31 cellular contexts compared by ENCODE assay signal in genomic region chr6:150394886-150395285, GRCh38. TPM values are rescaled to one million over a fixed set of nuclear protein-coding genes. Genes with fewer than 3 reads are reported as not detected.
"Had no signal": no experiment of that assay in that cellular context is flagged by ENCODE, and none has a peak within 500 bp of the region (broad histone marks: within the 10 kb centered on the region; RNA-seq: fewer than 3 reads in every experiment).

No MANE protein-coding gene starts in this region.

- H3K9me3 ChIP-seq: ascending aorta, breast epithelium, colonic mucosa, esophagus squamous epithelium, gastroesophageal sphincter had no signal

- H3K27me3 ChIP-seq: ascending aorta, breast epithelium, colonic mucosa had no signal

- H3K4me3 Mint-ChIP-seq: activated B cell treated with CpG ODN at 0.5 μM for 24 hours; activated CD8-positive, alpha-beta T cell treated with anti-CD3 and anti-CD28 coated beads for 36 hours; activated naive CD4-positive, alpha-beta T cell treated with anti-CD3 and anti-CD28 coated beads, Interleukin-2, amount 10 ng/mL, durations not matched to agents 7 days and 5 days; activated naive CD8-positive, alpha-beta T cell treated with anti-CD3 and anti-CD28 coated beads, Interleukin-2, amount 10 ng/mL, durations not matched to agents 7 days and 5 days; activated T-cell treated with anti-CD3 and anti-CD28 coated beads, Interleukin-2, amount 50 U/mL, for 4 hours; activated T-helper 17 cell treated with anti-CD3 and anti-CD28 coated beads, Interleukin-2, amount 50 U/mL, for 72 hours; brain; T-cell; T-helper 1 cell treated with Interleukin-12 subunit alpha and Interleukin-12 subunit beta and Interleukin-4 antibody, amounts not matched to agents 30 μg/mL and 1 μg/mL, for 36 hours had no signal

- H3K27ac ChIP-seq: ascending aorta, breast epithelium, cardiac muscle cell, colonic mucosa, epithelial cell of prostate, esophagus squamous epithelium, gastroesophageal sphincter, WERI-Rb-1 had no signal

- H3K4me3 ChIP-seq: ascending aorta, breast epithelium, cardiac muscle cell, colonic mucosa, esophagus squamous epithelium, gastroesophageal sphincter had no signal

- H3K4me1 Mint-ChIP-seq: activated B cell treated with CpG ODN at 0.5 μM for 24 hours; activated naive CD4-positive, alpha-beta T cell treated with anti-CD3 and anti-CD28 coated beads, Interleukin-2, amount 10 ng/mL, durations not matched to agents 7 days and 5 days; activated naive CD8-positive, alpha-beta T cell treated with anti-CD3 and anti-CD28 coated beads, Interleukin-2, amount 10 ng/mL, durations not matched to agents 7 days and 5 days; activated T-helper 17 cell treated with anti-CD3 and anti-CD28 coated beads, Interleukin-2, amount 50 U/mL, for 72 hours; T-cell had no signal

- H3K36me3 ChIP-seq: ascending aorta, breast epithelium, cardiac muscle cell, colonic mucosa, esophagus squamous epithelium, gastroesophageal sphincter, WERI-Rb-1 had no signal

- H3K27ac Mint-ChIP-seq: activated B cell treated with CpG ODN at 0.5 μM for 24 hours; activated CD8-positive, alpha-beta T cell treated with anti-CD3 and anti-CD28 coated beads for 36 hours; activated naive CD4-positive, alpha-beta T cell treated with anti-CD3 and anti-CD28 coated beads, Interleukin-2, amount 10 ng/mL, durations not matched to agents 7 days and 5 days; activated naive CD4-positive, alpha-beta T cell treated with anti-CD3 and anti-CD28 coated beads, Interleukin-2, amount 50 U/mL, for 72 hours; activated naive CD8-positive, alpha-beta T cell treated with anti-CD3 and anti-CD28 coated beads, Interleukin-2, amount 10 ng/mL, durations not matched to agents 7 days and 5 days; activated T-helper 17 cell treated with anti-CD3 and anti-CD28 coated beads, Interleukin-2, amount 50 U/mL, for 72 hours; T-cell; T-helper 1 cell treated with Interleukin-12 subunit alpha and Interleukin-12 subunit beta and Interleukin-4 antibody, amounts not matched to agents 30 μg/mL and 1 μg/mL, for 36 hours had no signal

- H3K4me1 ChIP-seq: ascending aorta, breast epithelium, colonic mucosa, esophagus squamous epithelium, gastroesophageal sphincter had no signal

- ATAC-seq: gastroesophageal sphincter had no signal

- H3K9me3 Mint-ChIP-seq: activated B cell treated with CpG ODN at 0.5 μM for 24 hours; activated CD8-positive, alpha-beta T cell treated with anti-CD3 and anti-CD28 coated beads for 36 hours; activated naive CD4-positive, alpha-beta T cell treated with anti-CD3 and anti-CD28 coated beads, Interleukin-2, amount 10 ng/mL, durations not matched to agents 7 days and 5 days; activated naive CD4-positive, alpha-beta T cell treated with anti-CD3 and anti-CD28 coated beads, Interleukin-2, amount 50 U/mL, for 72 hours; activated naive CD8-positive, alpha-beta T cell treated with anti-CD3 and anti-CD28 coated beads, Interleukin-2, amount 10 ng/mL, durations not matched to agents 7 days and 5 days; activated T-cell treated with anti-CD3 and anti-CD28 coated beads, Interleukin-2, amount 50 U/mL, for 4 hours; activated T-helper 17 cell treated with anti-CD3 and anti-CD28 coated beads, Interleukin-2, amount 50 U/mL, for 72 hours; brain; T-cell; T-helper 1 cell treated with Interleukin-12 subunit alpha and Interleukin-12 subunit beta and Interleukin-4 antibody, amounts not matched to agents 30 μg/mL and 1 μg/mL, for 36 hours had no signal

- H3K36me3 Mint-ChIP-seq: activated naive CD4-positive, alpha-beta T cell treated with anti-CD3 and anti-CD28 coated beads, Interleukin-2, amount 10 ng/mL, durations not matched to agents 7 days and 5 days; activated naive CD4-positive, alpha-beta T cell treated with anti-CD3 and anti-CD28 coated beads, Interleukin-2, amount 50 U/mL, for 72 hours; activated naive CD8-positive, alpha-beta T cell treated with anti-CD3 and anti-CD28 coated beads, Interleukin-2, amount 10 ng/mL, durations not matched to agents 7 days and 5 days; brain; T-cell had no signal

- DNase-seq: activated B cell treated with CpG ODN at 0.5 μM for 24 hours; activated CD4-positive, alpha-beta T cell treated with anti-CD3 and anti-CD28 coated beads, Interleukin-2, amount 50 U/mL, for 1 hour; activated gamma-delta T cell; activated naive CD4-positive, alpha-beta T cell; activated naive CD8-positive, alpha-beta T cell treated with anti-CD3 and anti-CD28 coated beads, Interleukin-2, amount 10 ng/mL, durations not matched to agents 7 days and 5 days; activated T-cell treated with anti-CD3 and anti-CD28 coated beads, Interleukin-2, amount 50 U/mL, for 4 hours; cerebellar nuclear complex; effector CD8-positive, alpha-beta T cell; esophagus squamous epithelium; T-helper 9 cell had no signal

- FAIRE-seq: endometrium had no signal

RNA-seq across cellular contexts. Expression of gene IYD, which starts 26.1 kb away (rescaled TPM):
- total RNA-seq: activated B cell treated with CpG ODN at 0.5 μM for 24 hours; activated CD8-positive, alpha-beta T cell treated with anti-CD3 and anti-CD28 coated beads for 36 hours; activated naive CD4-positive, alpha-beta T cell treated with anti-CD3 and anti-CD28 coated beads, Interleukin-2, amount 50 U/mL, for 72 hours; activated naive CD8-positive, alpha-beta T cell treated with anti-CD3 and anti-CD28 coated beads, Interleukin-2, amount 10 ng/mL, durations not matched to agents 7 days and 5 days; activated T-helper 17 cell treated with anti-CD3 and anti-CD28 coated beads, Interleukin-2, amount 50 U/mL, for 72 hours; cardiac muscle cell; dermis microvascular lymphatic vessel endothelial cell; endothelial cell of umbilical vein; esophagus squamous epithelium; fibroblast of lung; fibroblast of villous mesenchyme; gastroesophageal sphincter; glomerular endothelial cell; T-cell; T-helper 2 cell treated with Interferon-gamma antibody and Interleukin-4, amounts not matched to agents 100 ng/mL and 5 ng/mL, for 36 hours had no signal
- polyA plus RNA-seq: cardiac muscle cell, endothelial cell of umbilical vein, fibroblast of lung had no signal
